ENCODE assay signal across 19 cellular contexts in the genomic region with DNA sequence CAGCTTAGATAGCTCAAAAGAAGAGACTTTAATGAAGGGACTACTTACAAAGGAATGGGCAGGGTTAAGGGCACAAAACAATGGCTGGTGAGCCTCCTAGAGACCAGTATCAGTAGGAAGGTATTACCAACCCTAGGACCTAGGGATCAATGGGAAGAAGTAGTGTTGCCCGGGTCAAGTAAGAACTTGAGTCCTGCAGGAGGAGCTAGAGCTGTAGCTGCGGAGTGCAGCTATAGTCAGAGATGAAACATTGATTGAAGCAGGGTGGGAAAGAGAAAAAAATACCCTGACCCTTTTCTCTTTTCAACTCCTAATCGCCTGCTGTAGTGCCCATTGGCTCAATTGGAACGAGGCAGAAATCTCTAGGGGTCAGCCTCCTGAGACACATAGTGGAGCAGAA.
A peak's percentile ranks its signal among the peaks of the same experiment; 100 is the strongest.
DNase-seq lines count a peak whose midpoint lies in the region; ATAC-seq and TF ChIP-seq lines count a peak whose summit lies in the region.
"Had no signal": no experiment of that assay in that cellular context is flagged by ENCODE, and none has a peak within 500 bp of the region (broad histone marks: within the 10 kb centered on the region; RNA-seq: fewer than 3 reads in every experiment).

No MANE protein-coding gene starts in this region.

- no peaks in the 10 kb centered on the region for H3K4me1 ChIP-seq in BE2C
- H3K4me1 ChIP-seq: BLaER1, SJCRH30 had no signal

- no peaks in the 10 kb centered on the region for H3K9me3 ChIP-seq in BE2C
- H3K9me3 ChIP-seq: BLaER1, SJCRH30 had no signal

- no peaks in the 10 kb centered on the region for H3K27me3 ChIP-seq in BE2C
- no peaks in the 10 kb centered on the region for H3K27me3 ChIP-seq in H7 (ENCODE audit: control insufficient read depth, insufficient read depth, low read length)
- H3K27me3 ChIP-seq: BLaER1, SJCRH30 had no signal

- DNase-seq in BE2C (no peak), H7 (peak; percentile 20), choroid plexus epithelial cell (ENCODE audit: low read depth) (no peak), iPS-NIHi7 (ENCODE audit: extremely low spot score) (peak; percentile 54), cerebellar nuclear complex (lab: John Stamatoyannopoulos, UW) (no peak)
- DNase-seq: CD4-positive, CD25-positive, alpha-beta regulatory T cell; GOT3; MV-4-11; NCI-H1105 treated with DMSO at 0.1 percent for 48 hours; NCI-H1694; NCI-H2029 treated with DMSO at 0.1 percent for 48 hours; NCI-H446 treated with DMSO at 0.1 percent for 48 hours; NCI-H526; PC-9 had no signal

- H3K4me3 ChIP-seq in BE2C (ENCODE audit: low read depth, low read length) (no peak overlapping the region), H7 (ENCODE audit: insufficient read depth, low read depth, low read length) (no peak overlapping the region), choroid plexus epithelial cell (ENCODE audit: low read depth, low read length) (no peak overlapping the region)
- H3K4me3 ChIP-seq: BLaER1, PC-9, SJCRH30 had no signal

- ATAC-seq in GM21423 (IDR thresholded peaks at IDR 0.05; ENCODE audit: unreplicated experiment) (no peak), HG03108 (IDR thresholded peaks at IDR 0.05; ENCODE audit: unreplicated experiment) (no peak)
- ATAC-seq: Right ventricle myocardium inferior had no signal

- H3K36me3 ChIP-seq in BE2C (no peaks in the 10 kb centered on the region), H7 (replicated peaks; ENCODE audit: control insufficient read depth, insufficient read depth, low read length) (no peaks in the 10 kb centered on the region)
- H3K36me3 ChIP-seq: BLaER1, SJCRH30 had no signal

- TF ChIP-seq CTCF in BE2C (IDR thresholded peaks at IDR 0.05; ENCODE audit: low read depth, low read length) (peak; percentile 41; the same call in 1 of the 2 replicates), choroid plexus epithelial cell (conservative IDR thresholded peaks at IDR 0.05; ENCODE audit: low read depth, low read length) (peak; percentile 2)

Comparison
In these comparisons a context has a peak if more than half of its experiments do, and no peak if none do; other contexts are left out.
1. DNase-seq: peak in H7 (single experiment) and iPS-NIHi7 (single experiment); none in BE2C (single experiment), choroid plexus epithelial cell (single experiment) and cerebellar nuclear complex (0 of 2).